1 cellular context compared by ENCODE assay signal in genomic region chr2:27808418-27808817, GRCh38.
TF ChIP-seq lines count a peak whose summit lies in the region.

No MANE protein-coding gene starts in this region.

TF ChIP-seq in HepG2, 621 proteins besides CTCF, POLR2A, EP300 and RAD21 (continues in another document):
- TF ChIP-seq CEBPB (IDR thresholded peaks at IDR 0.05; ENCODE audit: borderline replicate concordance, low read depth, low read length) (no peak), GABPA (IDR thresholded peaks at IDR 0.05; ENCODE audit: low read depth, low read length) (no peak), GABPA (CRISPR knock-in tag; IDR thresholded peaks at IDR 0.05; ENCODE audit: low read depth) (no peak), FOXA1 (IDR thresholded peaks at IDR 0.05) (no peak), FOXA1 (CRISPR knock-in tag; IDR thresholded peaks at IDR 0.05) (peak; percentile 56; the same call in 1 of the 2 replicates), SALL1 (CRISPR knock-in tag; IDR thresholded peaks at IDR 0.05) (0 out of 2 replicates have a peak, but pooled peaks have one; percentile 14), KAT7 (CRISPR knock-in tag; IDR thresholded peaks at IDR 0.05; ENCODE audit: borderline replicate concordance) (no peak), GMEB2 (CRISPR knock-in tag; IDR thresholded peaks at IDR 0.05; ENCODE audit: low read depth) (no peak), NFRKB (IDR thresholded peaks at IDR 0.05) (no peak), FOXA3 (CRISPR knock-in tag; IDR thresholded peaks at IDR 0.05) (no peak), CEBPG (CRISPR knock-in tag; IDR thresholded peaks at IDR 0.05) (no peak), ZNF121 (CRISPR knock-in tag; IDR thresholded peaks at IDR 0.05) (no peak), EHMT2 (IDR thresholded peaks at IDR 0.05; ENCODE audit: borderline replicate concordance, low read depth, low read length) (peak; percentile 66; the same call in 1 of the 2 replicates), DBP (CRISPR knock-in tag; IDR thresholded peaks at IDR 0.05; ENCODE audit: not compliant biosample characterization) (no peak), ZNF430 (CRISPR knock-in tag; IDR thresholded peaks at IDR 0.05) (0 out of 2 replicates have a peak, but pooled peaks have one; percentile 20), NCOR1 (IDR thresholded peaks at IDR 0.05; ENCODE audit: borderline replicate concordance, low read length) (no peak), ZC3H4 (CRISPR knock-in tag; IDR thresholded peaks at IDR 0.05; ENCODE audit: borderline replicate concordance) (no peak), SRSF1 (optimal IDR thresholded peaks at IDR 0.05; ENCODE audit: low read depth, low read length) (no peak), ZNF646 (CRISPR knock-in tag; IDR thresholded peaks at IDR 0.05) (no peak), ZNF33A (CRISPR knock-in tag; IDR thresholded peaks at IDR 0.05; ENCODE audit: borderline replicate concordance) (no peak), SKIL (CRISPR knock-in tag; IDR thresholded peaks at IDR 0.05; ENCODE audit: borderline replicate concordance) (no peak), TBL1XR1 (IDR thresholded peaks at IDR 0.05; ENCODE audit: borderline replicate concordance, low read length, partially characterized antibody) (no peak), POGZ (CRISPR knock-in tag; IDR thresholded peaks at IDR 0.05) (peak; percentile 54), HNF4A (CRISPR knock-in tag; IDR thresholded peaks at IDR 0.05) (peak; percentile 15; the same call in 1 of the 2 replicates), THAP9 (CRISPR knock-in tag; IDR thresholded peaks at IDR 0.05; ENCODE audit: borderline replicate concordance) (no peak), SNAPC2 (CRISPR knock-in tag; IDR thresholded peaks at IDR 0.05) (no peak), PCBP2 (optimal IDR thresholded peaks at IDR 0.05; ENCODE audit: low read depth, low read length, poor library complexity, severe bottlenecking) (no peak), ATM (IDR thresholded peaks at IDR 0.05; ENCODE audit: borderline replicate concordance) (no peak), ZNF607 (CRISPR knock-in tag; IDR thresholded peaks at IDR 0.05; ENCODE audit: borderline replicate concordance) (no peak), MTF2 (CRISPR knock-in tag; IDR thresholded peaks at IDR 0.05; ENCODE audit: borderline replicate concordance) (no peak), MATR3 (CRISPR knock-in tag; IDR thresholded peaks at IDR 0.05) (no peak), ZNF326 (CRISPR knock-in tag; IDR thresholded peaks at IDR 0.05; ENCODE audit: borderline replicate concordance) (no peak), SNAI1 (CRISPR knock-in tag; IDR thresholded peaks at IDR 0.05; ENCODE audit: borderline replicate concordance) (no peak), CREM (IDR thresholded peaks at IDR 0.05) (no peak), CREM (CRISPR knock-in tag; IDR thresholded peaks at IDR 0.05) (no peak), ZNF691 (CRISPR knock-in tag; IDR thresholded peaks at IDR 0.05; ENCODE audit: borderline replicate concordance, low read depth) (no peak), ZSCAN12 (CRISPR knock-in tag; IDR thresholded peaks at IDR 0.05) (no peak), HHEX (CRISPR knock-in tag; IDR thresholded peaks at IDR 0.05) (no peak), PAWR (CRISPR knock-in tag; IDR thresholded peaks at IDR 0.05; ENCODE audit: borderline replicate concordance) (no peak), ZNF644 (CRISPR knock-in tag; IDR thresholded peaks at IDR 0.05; ENCODE audit: low read depth) (peak; percentile 73; the same call in 1 of the 2 replicates)
- TF ChIP-seq, protein P1, sequence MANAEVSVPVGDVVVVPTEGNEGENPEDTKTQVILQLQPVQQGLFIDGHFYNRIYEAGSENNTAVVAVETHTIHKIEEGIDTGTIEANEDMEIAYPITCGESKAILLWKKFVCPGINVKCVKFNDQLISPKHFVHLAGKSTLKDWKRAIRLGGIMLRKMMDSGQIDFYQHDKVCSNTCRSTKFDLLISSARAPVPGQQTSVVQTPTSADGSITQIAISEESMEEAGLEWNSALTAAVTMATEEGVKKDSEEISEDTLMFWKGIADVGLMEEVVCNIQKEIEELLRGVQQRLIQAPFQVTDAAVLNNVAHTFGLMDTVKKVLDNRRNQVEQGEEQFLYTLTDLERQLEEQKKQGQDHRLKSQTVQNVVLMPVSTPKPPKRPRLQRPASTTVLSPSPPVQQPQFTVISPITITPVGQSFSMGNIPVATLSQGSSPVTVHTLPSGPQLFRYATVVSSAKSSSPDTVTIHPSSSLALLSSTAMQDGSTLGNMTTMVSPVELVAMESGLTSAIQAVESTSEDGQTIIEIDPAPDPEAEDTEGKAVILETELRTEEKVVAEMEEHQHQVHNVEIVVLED (CRISPR knock-in tag; IDR thresholded peaks at IDR 0.05; ENCODE audit: borderline replicate concordance) = no peak
- TF ChIP-seq, protein P2, sequence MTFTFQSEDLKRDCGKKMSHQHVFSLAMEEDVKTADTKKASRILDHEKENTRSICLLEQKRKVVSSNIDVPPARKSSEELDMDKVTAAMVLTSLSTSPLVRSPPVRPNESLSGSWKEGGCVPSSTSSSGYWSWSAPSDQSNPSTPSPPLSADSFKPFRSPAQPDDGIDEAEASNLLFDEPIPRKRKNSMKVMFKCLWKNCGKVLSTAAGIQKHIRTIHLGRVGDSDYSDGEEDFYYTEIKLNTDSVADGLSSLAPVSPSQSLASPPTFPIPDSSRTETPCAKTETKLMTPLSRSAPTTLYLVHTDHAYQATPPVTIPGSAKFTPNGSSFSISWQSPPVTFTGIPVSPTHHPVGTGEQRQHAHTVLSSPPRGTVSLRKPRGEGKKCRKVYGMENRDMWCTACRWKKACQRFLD (CRISPR knock-in tag; IDR thresholded peaks at IDR 0.05; ENCODE audit: borderline replicate concordance) = no peak
- TF ChIP-seq, protein P3, sequence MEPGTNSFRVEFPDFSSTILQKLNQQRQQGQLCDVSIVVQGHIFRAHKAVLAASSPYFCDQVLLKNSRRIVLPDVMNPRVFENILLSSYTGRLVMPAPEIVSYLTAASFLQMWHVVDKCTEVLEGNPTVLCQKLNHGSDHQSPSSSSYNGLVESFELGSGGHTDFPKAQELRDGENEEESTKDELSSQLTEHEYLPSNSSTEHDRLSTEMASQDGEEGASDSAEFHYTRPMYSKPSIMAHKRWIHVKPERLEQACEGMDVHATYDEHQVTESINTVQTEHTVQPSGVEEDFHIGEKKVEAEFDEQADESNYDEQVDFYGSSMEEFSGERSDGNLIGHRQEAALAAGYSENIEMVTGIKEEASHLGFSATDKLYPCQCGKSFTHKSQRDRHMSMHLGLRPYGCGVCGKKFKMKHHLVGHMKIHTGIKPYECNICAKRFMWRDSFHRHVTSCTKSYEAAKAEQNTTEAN (CRISPR knock-in tag; conservative IDR thresholded peaks at IDR 0.05) = no peak
